8 cellular contexts compared by ENCODE assay signal in genomic region chr5:36151434-36152323, GRCh38. TPM values are rescaled to one million over a fixed set of nuclear protein-coding genes. Genes with fewer than 3 reads are reported as not detected.
A peak's percentile ranks its signal among the peaks of the same experiment; 100 is the strongest.
DNase-seq lines count a peak whose midpoint lies in the region; ATAC-seq and TF ChIP-seq lines count a peak whose summit lies in the region.

TSS of gene LMBRD2 (minus strand) at chr5:36151887. CDS start at chr5:36143349, 8,538 bp downstream.
TSS of gene SKP2 (plus strand) at chr5:36152111. CDS start at chr5:36152263, 152 bp downstream.

- no peaks in the 10 kb centered on the region for H3K9me3 ChIP-seq in SU-DHL-6 (ENCODE audit: insufficient read depth, low read length)
- no peaks in the 10 kb centered on the region for H3K9me3 ChIP-seq in ovary
- H3K9me3 ChIP-seq in thyroid gland = no peaks in the 10 kb centered on the region

- peak within 1 kb of the TSS; percentile 94 for H3K27ac Mint-ChIP-seq in activated naive CD8-positive, alpha-beta T cell treated with anti-CD3 and anti-CD28 coated beads, Interleukin-2, amount 10 ng/mL, durations not matched to agents 7 days and 5 days

- H3K4me3 Mint-ChIP-seq in activated naive CD8-positive, alpha-beta T cell treated with anti-CD3 and anti-CD28 coated beads, Interleukin-2, amount 10 ng/mL, durations not matched to agents 7 days and 5 days = peak within 1 kb of the TSS; percentile 96

- H3K36me3 Mint-ChIP-seq in activated naive CD8-positive, alpha-beta T cell treated with anti-CD3 and anti-CD28 coated beads, Interleukin-2, amount 10 ng/mL, durations not matched to agents 7 days and 5 days = peaks cover 31% of the 10 kb centered on the region

- H3F3A ChIP-seq in SU-DHL-6 (ENCODE audit: insufficient read depth) = no peaks in the 10 kb centered on the region

- H3K9me3 Mint-ChIP-seq in activated naive CD8-positive, alpha-beta T cell treated with anti-CD3 and anti-CD28 coated beads, Interleukin-2, amount 10 ng/mL, durations not matched to agents 7 days and 5 days = no peaks in the 10 kb centered on the region

- H3K4me1 Mint-ChIP-seq in activated naive CD8-positive, alpha-beta T cell treated with anti-CD3 and anti-CD28 coated beads, Interleukin-2, amount 10 ng/mL, durations not matched to agents 7 days and 5 days = peaks cover 51% of the 10 kb centered on the region

- WGBS in ovary, 3 donors = 0% methylated on average over 69 to 81 of the region's 81 CpGs
- WGBS in thyroid gland, 2 donors = 1% methylated on average over 24 to 50 of the region's 81 CpGs

- H3K36me3 ChIP-seq in SU-DHL-6 (ENCODE audit: low read length) (peaks cover 8% of the 10 kb centered on the region; the same call in 1 of the 2 replicates), ovary (no peaks in the 10 kb centered on the region), thyroid gland (peaks cover 0 to 3% of the 10 kb centered on the region in 2 donors)

- H3K27ac ChIP-seq in SU-DHL-6 (ENCODE audit: low read depth, low read length) (peak within 1 kb of the TSS; percentile 60), ovary (peak within 1 kb of the TSS; percentile 18 to 42), thyroid gland (peak within 1 kb of the TSS; percentile 56 to 76 (median 60))

- peak within 1 kb of the TSS; percentile 74 for H3K9ac ChIP-seq in SU-DHL-6 (ENCODE audit: low read length)

- no peaks in the 10 kb centered on the region for H3K27me3 Mint-ChIP-seq in activated naive CD8-positive, alpha-beta T cell treated with anti-CD3 and anti-CD28 coated beads, Interleukin-2, amount 10 ng/mL, durations not matched to agents 7 days and 5 days

- peak; percentile 82 for TF ChIP-seq POLR2A in GM10847 (IDR thresholded peaks at IDR 0.05; ENCODE audit: extremely low read depth, insufficient read length)
- no peak for TF ChIP-seq POLR2A in ovary (IDR thresholded peaks at IDR 0.05)
- peak in 1 of 2 donors; percentile 84 for TF ChIP-seq POLR2A in thyroid gland (IDR thresholded peaks at IDR 0.05)

- no peaks in the 10 kb centered on the region for H4K20me1 ChIP-seq in SU-DHL-6 (ENCODE audit: low read depth, low read length)

- peak; percentile 99 for ATAC-seq in HG02678 (IDR thresholded peaks at IDR 0.05; ENCODE audit: unreplicated experiment)
- ATAC-seq in activated naive CD8-positive, alpha-beta T cell treated with anti-CD3 and anti-CD28 coated beads, Interleukin-2, amount 10 ng/mL, durations not matched to agents 7 days and 5 days (ENCODE audit: low read depth) = peak; percentile 99
- ATAC-seq in Right ventricle myocardium inferior = peak; percentile 100

- H3K4me3 ChIP-seq in SU-DHL-6 (ENCODE audit: insufficient read depth, low read length, poor library complexity, severe bottlenecking) (peak within 1 kb of the TSS; percentile 79), ovary (peak within 1 kb of the TSS; percentile 92), thyroid gland (replicated peaks in 1 of 3) (peak within 1 kb of the TSS; percentile 77 to 92 (median 80))

- TF ChIP-seq CTCF in SU-DHL-6 (IDR thresholded peaks at IDR 0.05; ENCODE audit: insufficient read depth, low read length, poor library complexity, severe bottlenecking) = no peak
- TF ChIP-seq CTCF in ovary (IDR thresholded peaks at IDR 0.05) = no peak
- no peak for TF ChIP-seq CTCF in thyroid gland (IDR thresholded peaks at IDR 0.05)

- H3K4me1 ChIP-seq in ovary (ENCODE audit: insufficient read depth) (peaks cover 3% of the 10 kb centered on the region), thyroid gland (peaks cover 18 to 24% of the 10 kb centered on the region in 2 donors)

- TF ChIP-seq EP300 in ovary (IDR thresholded peaks at IDR 0.05) = no peak

- DNase-seq in NCI-H128 (lab: John Stamatoyannopoulos, UW; ENCODE audit: unreplicated experiment) (peak; percentile 99), Right ventricle myocardium inferior (ENCODE audit: missing footprints) (peak; percentile 99), ovary (peak; percentile 94 to 97 (median 95)), thyroid gland (peak; percentile 97 to 98)
- DNase-seq in activated naive CD8-positive, alpha-beta T cell treated with anti-CD3 and anti-CD28 coated beads, Interleukin-2, amount 10 ng/mL, durations not matched to agents 7 days and 5 days = peak; percentile 95

- POLR2A ChIA-PET in activated naive CD8-positive, alpha-beta T cell treated with anti-CD3 and anti-CD28 coated beads, Interleukin-2, amount 10 ng/mL, durations not matched to agents 7 days and 5 days (lab: Charles Lee) = interaction anchor here (0.9 to 2.9 kb wide), 12 partner anchors 10 to 1313 kb away, joined by 3 to 36 read pairs (median 5); partner anchors contain the start of genes BRIX1, DNAJC21, NADK2 and NIPBL

- peak within 1 kb of the TSS; percentile 54 for H2AFZ ChIP-seq in SU-DHL-6 (ENCODE audit: low read depth, low read length, severe bottlenecking)

- intact Hi-C loops in Right ventricle myocardium inferior (cut with DNase I) = loop anchor here (5.0 kb wide), 1 partner anchor 91 kb away; the partner anchor contains the start of gene NADK2
- intact Hi-C loops in ovary (cut with DNase I) = loop anchor here in 1 of 4 donors (10.0 kb wide), 1 partner anchor 1237 kb away; the partner anchor contains the start of genes BRIX1 and RAD1
- intact Hi-C loops in thyroid gland (cut with DNase I) = loop anchor here (10.0 kb wide), 1 partner anchor 83 kb away; no protein-coding TSS in a partner anchor

- no peaks in the 10 kb centered on the region for H3K9me2 ChIP-seq in SU-DHL-6 (replicated peaks; ENCODE audit: insufficient read depth, low read length)

- peaks cover 93% of the 10 kb centered on the region for H3K79me2 ChIP-seq in SU-DHL-6 (ENCODE audit: insufficient read depth, low read length)

- H3K4me2 ChIP-seq in SU-DHL-6 (ENCODE audit: low read depth, low read length, poor library complexity, severe bottlenecking) = peak within 1 kb of the TSS; percentile 81

- no peaks in the 10 kb centered on the region for H3K27me3 ChIP-seq in SU-DHL-6 (ENCODE audit: low read length)
- no peaks in the 10 kb centered on the region for H3K27me3 ChIP-seq in ovary
- no peaks in the 10 kb centered on the region for H3K27me3 ChIP-seq in thyroid gland

RNA-seq across cellular contexts. Expression of gene LMBRD2, which starts in this region (rescaled TPM):
- total RNA-seq in activated naive CD8-positive, alpha-beta T cell treated with anti-CD3 and anti-CD28 coated beads, Interleukin-2, amount 10 ng/mL, durations not matched to agents 7 days and 5 days = 10 to 100 TPM; 13.8 to 14.4 TPM
- 10.4 TPM for total RNA-seq in Right ventricle myocardium inferior
- total RNA-seq in ovary = 1 to 10 TPM; 5.4 to 8.8 (median 6.3) TPM
- 1 to 10 TPM; 2.0 to 6.5 TPM for polyA plus RNA-seq in ovary
- 10 to 100 TPM; 18.1 to 23.5 (median 19.4) TPM for total RNA-seq in thyroid gland

RNA-seq across cellular contexts. Expression of gene SKP2, which starts in this region (rescaled TPM):
- 10 to 100 TPM; 40.8 to 49.2 TPM for total RNA-seq in activated naive CD8-positive, alpha-beta T cell treated with anti-CD3 and anti-CD28 coated beads, Interleukin-2, amount 10 ng/mL, durations not matched to agents 7 days and 5 days
- total RNA-seq in Right ventricle myocardium inferior = 6.3 TPM
- total RNA-seq in ovary = 10 to 100 TPM in 4 of 7 donors, 1 to 10 TPM in 3; 7.9 to 15.4 (median 13.7) TPM
- polyA plus RNA-seq in ovary = 1 to 10 TPM; 4.5 to 10.0 TPM
- total RNA-seq in thyroid gland = 10 to 100 TPM in 1 of 4 donors, 1 to 10 TPM in 3; 4.8 to 10.3 (median 8.8) TPM

Comparison
In these comparisons a context has a peak if more than half of its experiments do, and no peak if none do; other contexts are left out.
1. Peak in every context shown above with its lines: DNase-seq, ATAC-seq, H3K4me3 ChIP-seq and H3K27ac ChIP-seq.